In genomic region chr21:44498965-44499560, GRCh38 we compare ENCODE assay signal across 21 cellular contexts. TPM values are rescaled to one million over a fixed set of nuclear protein-coding genes. Genes with fewer than 3 reads are reported as not detected.
DNase-seq lines count a peak whose midpoint lies in the region; ATAC-seq and TF ChIP-seq lines count a peak whose summit lies in the region.
"Had no signal": no experiment of that assay in that cellular context is flagged by ENCODE, and none has a peak within 500 bp of the region (broad histone marks: within the 10 kb centered on the region; RNA-seq: fewer than 3 reads in every experiment).

No MANE protein-coding gene starts in this region.

- TF ChIP-seq POLR2A in transverse colon (IDR thresholded peaks at IDR 0.05), result no peak

- intact Hi-C loops in transverse colon (cut with DNase I; ENCODE audit: low total_unique reads) (no loop called here), Calu3 (cut with micrococcal nuclease; ENCODE audit: unreplicated experiment) (no loop called here), A673 (cut with micrococcal nuclease; ENCODE audit: unreplicated experiment) (no loop called here)

- no peak overlapping the region for H3K4me3 Mint-ChIP-seq in Calu3 (ENCODE audit: low read depth, unreplicated experiment)
- H3K4me3 Mint-ChIP-seq: T-helper 1 cell treated with Interleukin-12 subunit alpha and Interleukin-12 subunit beta and Interleukin-4 antibody, amounts not matched to agents 30 μg/mL and 1 μg/mL, for 36 hours had no signal

- POLR2A ChIA-PET in A673 (lab: Charles Lee; ENCODE audit: low non-redundant PET), result no interaction called here

- no peaks in the 10 kb centered on the region for H3K36me3 ChIP-seq in transverse colon
- H3K36me3 ChIP-seq in A673 (ENCODE audit: insufficient read depth, low read length, poor library complexity, severe bottlenecking), result no peaks in the 10 kb centered on the region
- H3K36me3 ChIP-seq: SJCRH30 had no signal

- no peak for TF ChIP-seq CTCF in transverse colon (IDR thresholded peaks at IDR 0.05)
- no peak for TF ChIP-seq CTCF in Calu3 (IDR thresholded peaks at IDR 0.05; ENCODE audit: unreplicated experiment)
- no peak for TF ChIP-seq CTCF in A673 (conservative IDR thresholded peaks at IDR 0.05; ENCODE audit: low read depth, low read length)

- no peak overlapping the region for H3K27ac Mint-ChIP-seq in Calu3 (ENCODE audit: unreplicated experiment)
- H3K27ac Mint-ChIP-seq: T-helper 1 cell treated with Interleukin-12 subunit alpha and Interleukin-12 subunit beta and Interleukin-4 antibody, amounts not matched to agents 30 μg/mL and 1 μg/mL, for 36 hours had no signal

- H3K36me3 Mint-ChIP-seq in Calu3 (ENCODE audit: insufficient read depth, unreplicated experiment), result no peaks in the 10 kb centered on the region

- no peak overlapping the region for H3K27ac ChIP-seq in transverse colon
- no peak overlapping the region for H3K27ac ChIP-seq in A673 (ENCODE audit: low read depth, low read length, poor library complexity, severe bottlenecking)
- H3K27ac ChIP-seq: SJCRH30 had no signal

- H3K4me1 ChIP-seq in transverse colon (peaks cover 0 to 10% (median 0%) of the 10 kb centered on the region in 4 donors), A673 (ENCODE audit: insufficient read depth, low read length, poor library complexity, severe bottlenecking) (no peaks in the 10 kb centered on the region)
- H3K4me1 ChIP-seq: SJCRH30 had no signal

- in situ Hi-C loops in transverse colon (cut with MboI; ENCODE audit: low pct_ligation_motif_present in 1 of 4, low pct_unique_long_range_greater_than_20kb in 1 of 4, low sequenced_read_pairs in 3 of 4), result no loop called here

- no peak for TF ChIP-seq EP300 in transverse colon (IDR thresholded peaks at IDR 0.05; ENCODE audit: low read depth)

- peak; percentile 60 for DNase-seq in NCI-H345 (lab: John Stamatoyannopoulos, UW)
- no peak for DNase-seq in NCI-H345 treated with DMSO at 0.1 percent for 48 hours (lab: John Stamatoyannopoulos, UW; ENCODE audit: unreplicated experiment)
- peak; percentile 63 for DNase-seq in NCI-H1417 treated with DMSO at 0.1 percent for 48 hours (lab: John Stamatoyannopoulos, UW)
- peak; percentile 14 for DNase-seq in SHP77 treated with DMSO at 0.1 percent for 48 hours (lab: John Stamatoyannopoulos, UW)
- DNase-seq in transverse colon, result peak; percentile 27
- DNase-seq in Calu3, result no peak
- DNase-seq in A673 (ENCODE audit: low spot score), result no peak
- DNase-seq: ACHN, C1 segment of cervical spinal cord, DMS 273 treated with DMSO at 0.1 percent for 48 hours, KG1, NCI-H1436, NCI-H2107, NCI-H226, NCI-H526 treated with DMSO at 0.1 percent for 48 hours, OCI-M1, SJCRH30 had no signal

- BruUV-seq in Calu3 (replicated peaks; lab: Mats Ljungman, UMichigan) (no TSS peak), A673 (replicated peaks; lab: Mats Ljungman, UMichigan) (no TSS peak)

- H3K4me1 Mint-ChIP-seq in Calu3 (ENCODE audit: low read depth, unreplicated experiment), result no peaks in the 10 kb centered on the region

- WGBS in transverse colon (ENCODE audit: low coverage in 1 of 2), 2 donors, result 35% methylated on average over 26 of the region's 26 CpGs; no CpG with 5 or more reads in 1 of the 2 donors

- no peak overlapping the region for H3K4me3 ChIP-seq in transverse colon
- no peak overlapping the region for H3K4me3 ChIP-seq in A673 (ENCODE audit: low read depth, low read length, poor library complexity, severe bottlenecking)
- H3K4me3 ChIP-seq: SJCRH30 had no signal

- no peaks in the 10 kb centered on the region for H3K9me3 Mint-ChIP-seq in Calu3 (ENCODE audit: low read depth, unreplicated experiment)
- H3K9me3 Mint-ChIP-seq: T-helper 1 cell treated with Interleukin-12 subunit alpha and Interleukin-12 subunit beta and Interleukin-4 antibody, amounts not matched to agents 30 μg/mL and 1 μg/mL, for 36 hours had no signal

- H3K9me3 ChIP-seq in transverse colon, result no peaks in the 10 kb centered on the region
- H3K9me3 ChIP-seq in A673 (ENCODE audit: low read depth, low read length, poor library complexity, severe bottlenecking), result no peaks in the 10 kb centered on the region
- H3K9me3 ChIP-seq: SJCRH30 had no signal

- ATAC-seq in HG02610 (IDR thresholded peaks at IDR 0.05; ENCODE audit: unreplicated experiment), result no peak

- CTCF ChIA-PET in Calu3 (lab: Charles Lee) (no interaction called here), A673 (lab: Charles Lee) (no interaction called here)

- peaks cover 57% of the 10 kb centered on the region for H3K27me3 Mint-ChIP-seq in Calu3 (ENCODE audit: unreplicated experiment)

- H3K27me3 ChIP-seq in transverse colon (peaks cover 25% of the 10 kb centered on the region), A673 (replicated peaks; ENCODE audit: insufficient read depth, low read depth, low read length, poor library complexity) (no peaks in the 10 kb centered on the region)

RNA-seq across cellular contexts. Expression of gene KRTAP10-1, which starts 40.9 kb away (rescaled TPM):
- total RNA-seq in transverse colon (not detected), Calu3 (2022) (not detected in 2 replicates), A673 (2021) (0.28 and 0.47 TPM in 2 replicates)
- total RNA-seq: H4, RPMI7951, SJCRH30 had no signal

RNA-seq across cellular contexts. Expression of gene LRRC3, which starts 43.8 kb away (rescaled TPM):
- total RNA-seq in transverse colon (1 to 10 TPM; 4.4 to 6.7 (median 5.1) TPM), Calu3 (2022) (0.40 and 0.61 TPM in 2 replicates), A673 (2021) (1.5 and 3.1 TPM in 2 replicates)
- total RNA-seq: SJCRH30 had no signal

RNA-seq across cellular contexts. Expression of gene KRTAP10-2, which starts 52.2 kb away (rescaled TPM):
- total RNA-seq in transverse colon, result not detected
- not detected in 2 replicates for total RNA-seq in Calu3 (2022)
- 0.26 and 0.69 TPM in 2 replicates for total RNA-seq in A673 (2021)
- total RNA-seq: H4, RPMI7951, SJCRH30 had no signal

RNA-seq across cellular contexts. Expression of gene KRTAP10-3, which starts 59.5 kb away (rescaled TPM):
- total RNA-seq in transverse colon, result not detected
- not detected in 2 replicates for total RNA-seq in Calu3 (2022)
- total RNA-seq in A673 (2021), result 0.62 TPM in 1 of 2 replicates, not detected in the other
- total RNA-seq: H4, RPMI7951, SJCRH30 had no signal

Comparison
In these comparisons a context has a peak if more than half of its experiments do, and no peak if none do; other contexts are left out.
1. DNase-seq: peak in NCI-H345 (single experiment), NCI-H1417 treated with DMSO at 0.1 percent for 48 hours (single experiment), SHP77 treated with DMSO at 0.1 percent for 48 hours (single experiment) and transverse colon (single experiment); none in NCI-H345 treated with DMSO at 0.1 percent for 48 hours (single experiment), Calu3 (single experiment) and A673 (single experiment).